Comparison of ENCODE assay signal across 16 cellular contexts in genomic region chr3:42667096-42667522, GRCh38. TPM values are rescaled to one million over a fixed set of nuclear protein-coding genes. Genes with fewer than 3 reads are reported as not detected.
DNase-seq lines count a peak whose midpoint lies in the region; ATAC-seq and TF ChIP-seq lines count a peak whose summit lies in the region.
"Had no signal": no experiment of that assay in that cellular context is flagged by ENCODE, and none has a peak within 500 bp of the region (broad histone marks: within the 10 kb centered on the region; RNA-seq: fewer than 3 reads in every experiment).

No MANE protein-coding gene starts in this region.

- RAD21 ChIA-PET in HCT116 (lab: Charles Lee; ENCODE audit: low non-redundant PET in 1 of 2, low total read pairs in 2 of 2, uncharacterized antibody in 2 of 2, unreplicated experiment in 2 of 2), result no interaction called here

- 55 to 72% (median 62%) methylated on average over 4 to 7 of the region's 7 CpGs for WGBS in heart left ventricle, 4 donors

- no peaks in the 10 kb centered on the region for H3K9me2 ChIP-seq in HCT116 (ENCODE audit: insufficient read depth)

- peaks cover 7% of the 10 kb centered on the region for H3K9me3 Mint-ChIP-seq in chondrocyte (ENCODE audit: low read depth)
- H3K9me3 Mint-ChIP-seq: activated B cell treated with CpG ODN at 0.5 μM for 24 hours; natural killer cell treated with Interleukin-12 subunit alpha and Interleukin-12 subunit beta and Interleukin-15 and Interleukin-18, amount 100 ng/mL, for 72 hours had no signal

- TF ChIP-seq CTCF in HCT116 (IDR thresholded peaks at IDR 0.05 in 2 of 3, conservative IDR thresholded peaks at IDR 0.05 in 1 of 3; ENCODE audit: borderline replicate concordance in 1 of 3, insufficient read depth in 1 of 3, low read depth in 2 of 3, low read length in 2 of 3) (no peak), heart left ventricle (IDR thresholded peaks at IDR 0.05) (no peak), chondrocyte (IDR thresholded peaks at IDR 0.05) (no peak)

- no peaks in the 10 kb centered on the region for H4K20me1 ChIP-seq in HCT116 (ENCODE audit: insufficient read depth)

- no peak overlapping the region for H3K4me3 ChIP-seq in HCT116 (replicated peaks in 1 of 2; ENCODE audit: low read depth in 1 of 2, low read length in 2 of 2)
- no peak overlapping the region for H3K4me3 ChIP-seq in heart left ventricle

- H3K4me3 Mint-ChIP-seq in chondrocyte (ENCODE audit: unreplicated experiment), result no peak overlapping the region
- H3K4me3 Mint-ChIP-seq: activated B cell treated with CpG ODN at 0.5 μM for 24 hours; natural killer cell treated with Interleukin-12 subunit alpha and Interleukin-12 subunit beta and Interleukin-15 and Interleukin-18, amount 100 ng/mL, for 72 hours; stimulated activated naive CD8-positive, alpha-beta T cell treated with anti-CD3 and anti-CD28 coated beads, Interleukin-15, amount 100 ng/mL, for 72 hours had no signal

- DNase-seq in AG08396 (ENCODE audit: low spot score), result peak; percentile 12
- DNase-seq in HCT116 (ENCODE audit: low read depth, low spot score), result no peak
- DNase-seq in heart left ventricle, result peak in 2 of 5 donors; percentile 13 to 47
- DNase-seq in posterior vena cava (ENCODE audit: low spot score), result peak; percentile 76
- DNase-seq in chondrocyte (ENCODE audit: low spot score), result no peak
- DNase-seq: activated B cell treated with CpG ODN at 0.5 μM for 24 hours; activated naive CD4-positive, alpha-beta T cell; NCI-H1048; NCI-H2081 treated with DMSO at 0.1 percent for 48 hours; T-helper 2 cell had no signal

- no peak overlapping the region for H3K27ac Mint-ChIP-seq in chondrocyte (ENCODE audit: unreplicated experiment)
- H3K27ac Mint-ChIP-seq: activated B cell treated with CpG ODN at 0.5 μM for 24 hours; natural killer cell treated with Interleukin-12 subunit alpha and Interleukin-12 subunit beta and Interleukin-15 and Interleukin-18, amount 100 ng/mL, for 72 hours; stimulated activated naive CD8-positive, alpha-beta T cell treated with anti-CD3 and anti-CD28 coated beads, Interleukin-15, amount 100 ng/mL, for 72 hours had no signal

- no peaks in the 10 kb centered on the region for H3K27me3 Mint-ChIP-seq in chondrocyte (ENCODE audit: low read depth)
- H3K27me3 Mint-ChIP-seq: activated B cell treated with CpG ODN at 0.5 μM for 24 hours; stimulated activated naive CD8-positive, alpha-beta T cell treated with anti-CD3 and anti-CD28 coated beads, Interleukin-15, amount 100 ng/mL, for 72 hours had no signal

- no peak overlapping the region for H3K9ac ChIP-seq in HCT116 (ENCODE audit: low read length)

- CTCF ChIA-PET in HCT116 (lab: Charles Lee), result no interaction called here

- H3K9me3 ChIP-seq in HCT116 (ENCODE audit: control insufficient read depth in 1 of 2, insufficient read depth in 1 of 2, low read depth in 1 of 2, low read length in 2 of 2), result no peaks in the 10 kb centered on the region
- H3K9me3 ChIP-seq in heart left ventricle, result no peaks in the 10 kb centered on the region

- TF ChIP-seq POLR2A in HCT116 (IDR thresholded peaks at IDR 0.05; ENCODE audit: borderline replicate concordance, extremely low read depth, insufficient read depth, insufficient read length) (no peak), heart left ventricle (IDR thresholded peaks at IDR 0.05) (no peak)

- POLR2A ChIA-PET in HCT116 (lab: Charles Lee), result no interaction called here

- intact Hi-C loops in HCT116 (cut with micrococcal nuclease), result no loop called here
- intact Hi-C loops in heart left ventricle (cut with DNase I), result loop anchor here in 1 of 10 donors (5.0 kb wide), 1 partner anchor 75 kb away; no protein-coding TSS in a partner anchor
- intact Hi-C loops in posterior vena cava (cut with DNase I), result no loop called here

- H3K36me3 Mint-ChIP-seq in chondrocyte (ENCODE audit: low read depth), result no peaks in the 10 kb centered on the region
- H3K36me3 Mint-ChIP-seq: natural killer cell treated with Interleukin-12 subunit alpha and Interleukin-12 subunit beta and Interleukin-15 and Interleukin-18, amount 100 ng/mL, for 72 hours had no signal

- H3K27ac ChIP-seq in HCT116 (ENCODE audit: low read depth, low read length) (no peak overlapping the region), heart left ventricle (peak overlapping the region in 11 of 12 donors; percentile 12 to 86 (median 75))

- H3K27me3 ChIP-seq in HCT116 (ENCODE audit: insufficient read depth, low read length), result no peaks in the 10 kb centered on the region
- no peaks in the 10 kb centered on the region for H3K27me3 ChIP-seq in heart left ventricle

- no peak overlapping the region for H3K4me2 ChIP-seq in HCT116 (ENCODE audit: low read length)

- no TSS peak for BruUV-seq in HCT116 (replicated peaks; lab: Mats Ljungman, UMichigan)

- ATAC-seq in HCT116 (peak; percentile 12; the same call in 1 of the 2 replicates), heart left ventricle (peak in 3 of 4 donors; percentile 5 to 19 (median 10)), HG02870 (IDR thresholded peaks at IDR 0.05; ENCODE audit: unreplicated experiment) (no peak), GM19455 (IDR thresholded peaks at IDR 0.05; ENCODE audit: unreplicated experiment) (no peak), GM21360 (IDR thresholded peaks at IDR 0.05; ENCODE audit: unreplicated experiment) (no peak)
- ATAC-seq: natural killer cell treated with Interleukin-12 subunit alpha and Interleukin-12 subunit beta and Interleukin-15 and Interleukin-18, amount 100 ng/mL, for 72 hours; stimulated activated naive CD8-positive, alpha-beta T cell treated with anti-CD3 and anti-CD28 coated beads, Interleukin-15, amount 100 ng/mL, for 72 hours had no signal

- H3K4me1 ChIP-seq in HCT116 (ENCODE audit: control insufficient read depth in 1 of 2, insufficient read depth in 2 of 2, low read length in 2 of 2) (no peaks in the 10 kb centered on the region), heart left ventricle (peaks cover 0 to 40% (median 26%) of the 10 kb centered on the region in 12 donors)

- H2AFZ ChIP-seq in HCT116 (ENCODE audit: low read depth, low read length, poor library complexity, severe bottlenecking), result no peak overlapping the region

- H3K36me3 ChIP-seq in HCT116 (ENCODE audit: control insufficient read depth in 1 of 2, insufficient read depth in 2 of 2, low read length in 2 of 2), result no peaks in the 10 kb centered on the region
- peaks cover 0 to 5% (median 0%) of the 10 kb centered on the region in 9 donors for H3K36me3 ChIP-seq in heart left ventricle

- no peak for TF ChIP-seq RAD21 in HCT116 (IDR thresholded peaks at IDR 0.05; ENCODE audit: low read depth)

- H3K79me2 ChIP-seq in HCT116 (ENCODE audit: insufficient read depth, low read length), result no peaks in the 10 kb centered on the region

- H3K4me1 Mint-ChIP-seq in chondrocyte (ENCODE audit: low read depth), result peaks cover 4% of the 10 kb centered on the region
- H3K4me1 Mint-ChIP-seq: stimulated activated naive CD8-positive, alpha-beta T cell treated with anti-CD3 and anti-CD28 coated beads, Interleukin-15, amount 100 ng/mL, for 72 hours had no signal

TF ChIP-seq in HCT116, 20 proteins besides CTCF, POLR2A, EP300 and RAD21:
- TF ChIP-seq FOSL1 (IDR thresholded peaks at IDR 0.05; ENCODE audit: low read depth) (no peak), POLR2AphosphoS5 (IDR thresholded peaks at IDR 0.05; ENCODE audit: low read depth, low read length) (no peak; the same call in none of the 2 replicates), ZBTB33 (IDR thresholded peaks at IDR 0.05; ENCODE audit: extremely low read depth, insufficient replicate concordance, low read length) (no peak), SRF (IDR thresholded peaks at IDR 0.05; ENCODE audit: low read depth) (no peak), SIN3A (IDR thresholded peaks at IDR 0.05; ENCODE audit: low read depth) (no peak), ZNF274 (IDR thresholded peaks at IDR 0.05; ENCODE audit: low read depth, low read length) (no peak), EZH2 (IDR thresholded peaks at IDR 0.05) (no peak), TCF7L2 (IDR thresholded peaks at IDR 0.05; ENCODE audit: borderline replicate concordance, extremely low read depth, insufficient read depth, insufficient read length) (no peak), YY1 (IDR thresholded peaks at IDR 0.05; ENCODE audit: extremely low read depth, insufficient replicate concordance, low read depth, low read length) (no peak), CBX3 (IDR thresholded peaks at IDR 0.05; ENCODE audit: low read depth) (no peak), EZH2phosphoT487 (IDR thresholded peaks at IDR 0.05; ENCODE audit: borderline replicate concordance) (no peak)

RNA-seq across cellular contexts. Expression of gene ZBTB47, which starts 13.6 kb away (rescaled TPM):
- total RNA-seq in HCT116 (2021; ENCODE audit: unreplicated experiment) (6.3 TPM), heart left ventricle (100 to 1,000 TPM in 7 of 9 donors, 10 to 100 TPM in 2; 76.6 to 184 (median 131) TPM), posterior vena cava (100 to 1,000 TPM in 1 of 2 donors, 10 to 100 TPM in 1; 83.8 to 109 TPM), chondrocyte (38.8 to 44.4 TPM (median 40.0 TPM) in 3 replicates)
- polyA plus RNA-seq in HCT116 (2012), result 4.5 and 5.2 TPM in 2 replicates
- 100 to 1,000 TPM; 110 to 111 TPM for polyA plus RNA-seq in heart left ventricle

RNA-seq across cellular contexts. Expression of gene KLHL40, which starts 18.2 kb away (rescaled TPM):
- total RNA-seq in HCT116 (2021; ENCODE audit: unreplicated experiment) (not detected), heart left ventricle (1 to 10 TPM in 2 of 9 donors, under 1 TPM in 6, not detected in 1; 0.19 to 5.6 (median 0.73) TPM), posterior vena cava (not detected), chondrocyte (not detected in 3 replicates)
- not detected in 2 replicates for polyA plus RNA-seq in HCT116 (2012)
- polyA plus RNA-seq in heart left ventricle, result 1 to 10 TPM in 1 of 2 donors, under 1 TPM in 1; 0.61 to 6.8 TPM
- total RNA-seq: activated B cell treated with CpG ODN at 0.5 μM for 24 hours; lung microvascular endothelial cell; natural killer cell treated with Interleukin-12 subunit alpha and Interleukin-12 subunit beta and Interleukin-15 and Interleukin-18, amount 100 ng/mL, for 72 hours had no signal

RNA-seq across cellular contexts. Expression of gene HHATL, which starts 35.5 kb away (rescaled TPM):
- total RNA-seq in HCT116 (2021; ENCODE audit: unreplicated experiment), result 0.52 TPM
- polyA plus RNA-seq in HCT116 (2012), result 0.29 TPM in 1 of 2 replicates, not detected in the other
- total RNA-seq in heart left ventricle, result 100 to 1,000 TPM; 305 to 823 (median 538) TPM
- 1,000 to 10,000 TPM in 1 of 2 donors, 100 to 1,000 TPM in 1; 188 to 1,023 TPM for polyA plus RNA-seq in heart left ventricle
- total RNA-seq in posterior vena cava, result 1 to 10 TPM in 1 of 2 donors, under 1 TPM in 1; 0.65 to 1.0 TPM
- not detected in 3 replicates for total RNA-seq in chondrocyte
- total RNA-seq: activated B cell treated with CpG ODN at 0.5 μM for 24 hours; lung microvascular endothelial cell; natural killer cell treated with Interleukin-12 subunit alpha and Interleukin-12 subunit beta and Interleukin-15 and Interleukin-18, amount 100 ng/mL, for 72 hours had no signal

Comparison
In these comparisons a context has a peak if more than half of its experiments do, and no peak if none do; other contexts are left out.
1. DNase-seq: peak in AG08396 (single experiment) and posterior vena cava (single experiment); none in HCT116 (single experiment) and chondrocyte (single experiment).
2. ATAC-seq: peak in HCT116 (single experiment) and heart left ventricle (3 of 4); none in HG02870 (single experiment), GM19455 (single experiment) and GM21360 (single experiment).
3. RNA of gene HHATL, which starts 35.5 kb away (total RNA-seq): 305 to 823 TPM in heart left ventricle; 0.65 to 1.0 TPM in posterior vena cava, 0.52 TPM in HCT116 (single experiment) and not detected in chondrocyte; every median in the first group is over 100 times any median in the second.